ENCODE assay signal across 24 cellular contexts in genomic region chr16:77327717-77328116, GRCh38.
DNase-seq lines count a peak whose midpoint lies in the region; ATAC-seq and TF ChIP-seq lines count a peak whose summit lies in the region.
"Had no signal": no experiment of that assay in that cellular context is flagged by ENCODE, and none has a peak within 500 bp of the region (broad histone marks: within the 10 kb centered on the region; RNA-seq: fewer than 3 reads in every experiment).

No MANE protein-coding gene starts in this region.

- H3K9me3 ChIP-seq in Panc1 (ENCODE audit: control insufficient read depth, insufficient read depth, low read depth, low read length) (no peaks in the 10 kb centered on the region), testis (no peaks in the 10 kb centered on the region)
- H3K9me3 ChIP-seq: gastrocnemius medialis, SK-N-SH, suprapubic skin had no signal

- no peaks in the 10 kb centered on the region for H3K27me3 ChIP-seq in Panc1 (ENCODE audit: control insufficient read depth, insufficient read depth, low read length)
- no peaks in the 10 kb centered on the region for H3K27me3 ChIP-seq in testis
- H3K27me3 ChIP-seq: gastrocnemius medialis, hepatocyte, suprapubic skin had no signal

- TF ChIP-seq CTCF in GM12865 (IDR thresholded peaks at IDR 0.05; ENCODE audit: insufficient read depth, low read depth, low read length, missing control alignments): no peak
- no peak for TF ChIP-seq CTCF in Panc1 (IDR thresholded peaks at IDR 0.05)
- TF ChIP-seq CTCF in testis (IDR thresholded peaks at IDR 0.05): no peak

- intact Hi-C loops in Panc1 (cut with micrococcal nuclease; ENCODE audit: unreplicated experiment) (no loop called here), testis (cut with DNase I; ENCODE audit: low total_unique reads) (no loop called here)

- CTCF ChIA-PET in Panc1 (lab: Charles Lee): no interaction called here

- H3K36me3 ChIP-seq in Panc1 (ENCODE audit: control insufficient read depth, insufficient read depth, low read length): no peaks in the 10 kb centered on the region
- no peaks in the 10 kb centered on the region for H3K36me3 ChIP-seq in testis (ENCODE audit: low read depth, missing control alignments)
- H3K36me3 ChIP-seq: gastrocnemius medialis, suprapubic skin had no signal

- H3K4me3 ChIP-seq in GM12865 (ENCODE audit: low read depth, low read length) (no peak overlapping the region), Panc1 (ENCODE audit: low read depth in 2 of 2, low read length in 2 of 2) (no peak overlapping the region), testis (no peak overlapping the region)
- H3K4me3 ChIP-seq: gastrocnemius medialis, hepatocyte, suprapubic skin had no signal

- H3K4me1 ChIP-seq in Panc1 (ENCODE audit: control insufficient read depth, insufficient read depth, low read length) (peaks cover 2% of the 10 kb centered on the region; the same call in 1 of the 2 replicates), testis (no peaks in the 10 kb centered on the region)
- H3K4me1 ChIP-seq: gastrocnemius medialis, suprapubic skin had no signal

- TF ChIP-seq POLR2A in testis (IDR thresholded peaks at IDR 0.05): no peak

- H3K27ac ChIP-seq in Panc1 (ENCODE audit: low read length) (peak overlapping the region; percentile 44; the same call in 1 of the 2 replicates), testis (no peak overlapping the region)
- H3K27ac ChIP-seq: gastrocnemius medialis, hepatocyte, RWPE1, suprapubic skin had no signal

- BruUV-seq in Panc1 (replicated peaks; lab: Mats Ljungman, UMichigan): no TSS peak

- WGBS in testis, 2 donors: 88 to 89% methylated on average over 2 of the region's 2 CpGs

- POLR2A ChIA-PET in Panc1 (lab: Charles Lee): no interaction called here

- DNase-seq in GM12865 (ENCODE audit: low read depth): peak; percentile 21
- DNase-seq in Panc1 (ENCODE audit: low read depth, low spot score): no peak
- DNase-seq in testis: no peak
- no peak for DNase-seq in NOMO-1 treated with dmso at 0.1 percent for 144 hours (lab: John Stamatoyannopoulos, UW; ENCODE audit: unreplicated experiment)
- DNase-seq: activated CD4-positive, alpha-beta T cell treated with anti-CD3 and anti-CD28 coated beads for 4 hours; activated naive CD4-positive, alpha-beta T cell treated with anti-CD3 and anti-CD28 coated beads, Interleukin-2, amount 50 U/mL, for 16 hours; C1 segment of cervical spinal cord; DMS79 treated with DMSO at 0.1 percent for 48 hours; effector memory CD8-positive, alpha-beta T cell; gastrocnemius medialis; mesenchymal stem cell; MV-4-11; naive B cell; NCI-H1694 treated with DMSO at 0.1 percent for 48 hours; NCI-H526; SK-N-SH; T-helper 17 cell had no signal

- ATAC-seq in GM19395 (IDR thresholded peaks at IDR 0.05; ENCODE audit: unreplicated experiment): peak; percentile 66
- peak; percentile 93 for ATAC-seq in HG02870 (IDR thresholded peaks at IDR 0.05; ENCODE audit: unreplicated experiment)
- ATAC-seq in Panc1: no peak
- ATAC-seq in HG03439 (IDR thresholded peaks at IDR 0.05; ENCODE audit: unreplicated experiment): no peak
- ATAC-seq: effector memory CD8-positive, alpha-beta T cell; gastrocnemius medialis; left lobe of liver; T-helper 17 cell had no signal

- in situ Hi-C loops in Panc1 (cut with HindIII; ENCODE audit: low pct_unique_long_range_greater_than_20kb, low sequenced_read_pairs): no loop called here

Comparison
In these comparisons a context has a peak if more than half of its experiments do, and no peak if none do; other contexts are left out.
1. ATAC-seq: peak in GM19395 (single experiment) and HG02870 (single experiment); none in Panc1 (single experiment) and HG03439 (single experiment).